ENCODE assay signal across 8 cellular contexts in genomic region chr13:94968040-94968756, GRCh38.
DNase-seq lines count a peak whose midpoint lies in the region; ATAC-seq and TF ChIP-seq lines count a peak whose summit lies in the region.

No MANE protein-coding gene starts in this region.

- no peaks in the 10 kb centered on the region; the same call in 1 of the 2 replicates for H3K9me3 ChIP-seq in BE2C
- no peaks in the 10 kb centered on the region for H3K9me3 ChIP-seq in HAP-1
- H3K9me3 ChIP-seq in stomach, result no peaks in the 10 kb centered on the region
- H3K9me3 ChIP-seq in Caco-2, result no peaks in the 10 kb centered on the region

- intact Hi-C loops in stomach (cut with DNase I; ENCODE audit: low total_unique reads) (no loop called here), Caco-2 (cut with micrococcal nuclease; ENCODE audit: unreplicated experiment) (no loop called here)

- H3K27me3 ChIP-seq in BE2C, result peaks cover 90% of the 10 kb centered on the region
- no peaks in the 10 kb centered on the region for H3K27me3 ChIP-seq in HAP-1 (ENCODE audit: low read depth)
- H3K27me3 ChIP-seq in stomach, result peaks cover 0 to 94% (median 26%) of the 10 kb centered on the region in 3 donors
- no peaks in the 10 kb centered on the region; the same call in none of the 2 replicates for H3K27me3 ChIP-seq in Caco-2 (replicated peaks; ENCODE audit: control insufficient read depth, insufficient read depth, low read length)

- BruUV-seq in Caco-2 (replicated peaks; lab: Mats Ljungman, UMichigan), result no TSS peak

- in situ Hi-C loops in HAP-1 (cut with MboI; ENCODE audit: low sequenced_read_pairs), result no loop called here

- POLR2A ChIA-PET in Caco-2 (lab: Charles Lee), result no interaction called here

- TF ChIP-seq CTCF in BE2C (IDR thresholded peaks at IDR 0.05; ENCODE audit: low read depth, low read length) (no peak), stomach (IDR thresholded peaks at IDR 0.05) (no peak), Caco-2 (IDR thresholded peaks at IDR 0.05; ENCODE audit: insufficient read depth in 1 of 2, low read depth in 1 of 2, low read length in 1 of 2, severe bottlenecking in 1 of 2, unreplicated experiment in 1 of 2) (no peak)

- H3K27ac ChIP-seq in stomach, result peak overlapping the region in 3 of 5 donors; percentile 53 to 62 (median 60)

- TF ChIP-seq EP300 in stomach (IDR thresholded peaks at IDR 0.05), result no peak

- H3K4me1 Mint-ChIP-seq in activated T-helper 17 cell treated with anti-CD3 and anti-CD28 coated beads, Interleukin-2, amount 50 U/mL, for 72 hours, result no peaks in the 10 kb centered on the region
- no peaks in the 10 kb centered on the region for H3K4me1 Mint-ChIP-seq in Caco-2 (ENCODE audit: low read depth, unreplicated experiment)

- H3K27ac Mint-ChIP-seq in activated T-helper 17 cell treated with anti-CD3 and anti-CD28 coated beads, Interleukin-2, amount 50 U/mL, for 72 hours, result no peak overlapping the region
- H3K27ac Mint-ChIP-seq in Caco-2 (ENCODE audit: unreplicated experiment), result no peak overlapping the region

- no peaks in the 10 kb centered on the region for H3K4me1 ChIP-seq in BE2C
- H3K4me1 ChIP-seq in HAP-1, result peaks cover 38% of the 10 kb centered on the region
- H3K4me1 ChIP-seq in stomach, result peaks cover 9 to 20% (median 17%) of the 10 kb centered on the region in 4 donors
- no peaks in the 10 kb centered on the region for H3K4me1 ChIP-seq in Caco-2

- no peaks in the 10 kb centered on the region for H3K36me3 Mint-ChIP-seq in activated T-helper 17 cell treated with anti-CD3 and anti-CD28 coated beads, Interleukin-2, amount 50 U/mL, for 72 hours (ENCODE audit: low read depth)
- no peaks in the 10 kb centered on the region for H3K36me3 Mint-ChIP-seq in Caco-2 (ENCODE audit: insufficient read depth, unreplicated experiment)

- no peak for TF ChIP-seq POLR2A in stomach (IDR thresholded peaks at IDR 0.05)

- peak; percentile 6 for ATAC-seq in activated T-helper 17 cell treated with anti-CD3 and anti-CD28 coated beads, Interleukin-2, amount 50 U/mL, for 72 hours (replicated peaks)
- ATAC-seq in GM21390 (IDR thresholded peaks at IDR 0.05; ENCODE audit: unreplicated experiment), result no peak

- peak overlapping the region; percentile 23 for H3K4me3 Mint-ChIP-seq in activated T-helper 17 cell treated with anti-CD3 and anti-CD28 coated beads, Interleukin-2, amount 50 U/mL, for 72 hours
- no peak overlapping the region for H3K4me3 Mint-ChIP-seq in Caco-2 (ENCODE audit: unreplicated experiment)

- no peaks in the 10 kb centered on the region for H3K9me3 Mint-ChIP-seq in activated T-helper 17 cell treated with anti-CD3 and anti-CD28 coated beads, Interleukin-2, amount 50 U/mL, for 72 hours
- H3K9me3 Mint-ChIP-seq in Caco-2 (ENCODE audit: unreplicated experiment), result no peaks in the 10 kb centered on the region

- 2 to 3% (median 2%) methylated on average over 24 to 56 of the region's 56 CpGs for WGBS in stomach, 5 donors

- H3K4me3 ChIP-seq in BE2C (ENCODE audit: low read depth, low read length) (peak overlapping the region; percentile 14; the same call in 1 of the 2 replicates), HAP-1 (peak overlapping the region; percentile 30), stomach (peak overlapping the region; percentile 32 to 51 (median 33)), Caco-2 (ENCODE audit: low read depth, low read length) (no peak overlapping the region)

- no peaks in the 10 kb centered on the region for H3K36me3 ChIP-seq in BE2C
- H3K36me3 ChIP-seq in HAP-1 (replicated peaks), result no peaks in the 10 kb centered on the region
- no peaks in the 10 kb centered on the region for H3K36me3 ChIP-seq in stomach
- no peaks in the 10 kb centered on the region for H3K36me3 ChIP-seq in Caco-2 (ENCODE audit: control insufficient read depth, insufficient read depth, low read length)

- DNase-seq in BE2C, result peak; percentile 23
- DNase-seq in HAP-1 (ENCODE audit: low spot score in 2 of 2), result peak; percentile 61 to 75
- peak; percentile 68 for DNase-seq in iPS-NIHi11 (ENCODE audit: low spot score)
- DNase-seq in stomach, result no peak
- DNase-seq in GF-D8 (lab: John Stamatoyannopoulos, UW), result no peak
- no peak for DNase-seq in Caco-2

- peaks cover 66% of the 10 kb centered on the region for H3K27me3 Mint-ChIP-seq in activated T-helper 17 cell treated with anti-CD3 and anti-CD28 coated beads, Interleukin-2, amount 50 U/mL, for 72 hours
- peaks cover 30% of the 10 kb centered on the region for H3K27me3 Mint-ChIP-seq in Caco-2 (ENCODE audit: insufficient read depth, unreplicated experiment)

- CTCF ChIA-PET in Caco-2 (lab: Charles Lee), result no interaction called here

Comparison
In these comparisons a context has a peak if more than half of its experiments do, and no peak if none do; other contexts are left out.
1. DNase-seq: peak in BE2C (single experiment), HAP-1 (2 of 2) and iPS-NIHi11 (single experiment); none in stomach (single experiment), GF-D8 (single experiment) and Caco-2 (0 of 2).